ENCODE assay signal across 1 cellular context in genomic region chr2:144331652-144332355, GRCh38.
A peak's percentile ranks its signal among the peaks of the same experiment; 100 is the strongest.
TF ChIP-seq lines count a peak whose summit lies in the region.

No MANE protein-coding gene starts in this region.

TF ChIP-seq in K562, 482 proteins besides CTCF, POLR2A, EP300 and RAD21 (continued from another document and continues in another):
- TF ChIP-seq FOXM1 (IDR thresholded peaks at IDR 0.05; ENCODE audit: low read depth) (no peak), FOXM1 (CRISPR knock-in tag; IDR thresholded peaks at IDR 0.05; ENCODE audit: low read depth) (peak; percentile 38; the same call in 1 of the 2 replicates), SIX5 (IDR thresholded peaks at IDR 0.05; ENCODE audit: borderline replicate concordance in 1 of 2, insufficient read depth in 1 of 2, low read depth in 1 of 2, low read length in 2 of 2) (no peak), MAFF (IDR thresholded peaks at IDR 0.05; ENCODE audit: low read length) (no peak), BRCA1 (IDR thresholded peaks at IDR 0.05) (no peak), BRCA1 (CRISPR knock-in tag; IDR thresholded peaks at IDR 0.05) (no peak), ZNF639 (CRISPR knock-in tag; conservative IDR thresholded peaks at IDR 0.05 in 1 of 2, IDR thresholded peaks at IDR 0.05 in 1 of 2) (no peak), U2AF1 (optimal IDR thresholded peaks at IDR 0.05; ENCODE audit: low read depth, low read length) (peak; percentile 50), ZFP36 (IDR thresholded peaks at IDR 0.05; ENCODE audit: low read depth, low read length, partially characterized antibody) (no peak), ILK (tag; IDR thresholded peaks at IDR 0.05; ENCODE audit: borderline replicate concordance, low read depth) (no peak), SMARCB1 (IDR thresholded peaks at IDR 0.05; ENCODE audit: insufficient read length, low read depth) (no peak), HEY1 (CRISPR knock-in tag; IDR thresholded peaks at IDR 0.05; ENCODE audit: borderline replicate concordance) (no peak), RFX5 (IDR thresholded peaks at IDR 0.05; ENCODE audit: low read depth, low read length) (no peak), RBM17 (IDR thresholded peaks at IDR 0.05; ENCODE audit: borderline replicate concordance, low read depth, low read length) (no peak), PHTF2 (CRISPR knock-in tag; IDR thresholded peaks at IDR 0.05) (no peak), KDM4B (IDR thresholded peaks at IDR 0.05; ENCODE audit: borderline replicate concordance in 2 of 2, low read depth in 1 of 2) (peak in 1 of 2 experiments; percentile 66; a peak in 1 of 4 replicates), TRIM25 (IDR thresholded peaks at IDR 0.05; ENCODE audit: borderline replicate concordance) (no peak), NR1H2 (CRISPR knock-in tag; IDR thresholded peaks at IDR 0.05) (no peak), E2F3 (CRISPR knock-in tag; IDR thresholded peaks at IDR 0.05) (peak; percentile 78; the same call in 1 of the 2 replicates), SREBF1 (IDR thresholded peaks at IDR 0.05; ENCODE audit: borderline replicate concordance, low read depth, low read length) (no peak), CC2D1A (IDR thresholded peaks at IDR 0.05) (peak; percentile 31; the same call in 1 of the 2 replicates), CBX8 (IDR thresholded peaks at IDR 0.05; ENCODE audit: borderline replicate concordance, extremely low read depth, low read depth, low read length, poor library complexity, severe bottlenecking) (no peak), MCM7 (IDR thresholded peaks at IDR 0.05) (no peak), SOX6 (IDR thresholded peaks at IDR 0.05) (no peak), PRDM10 (IDR thresholded peaks at IDR 0.05; ENCODE audit: partially characterized antibody) (no peak), ZNF778 (CRISPR knock-in tag; IDR thresholded peaks at IDR 0.05) (no peak), SRSF1 (IDR thresholded peaks at IDR 0.05; ENCODE audit: low read depth, low read length) (no peak), PHF21A (IDR thresholded peaks at IDR 0.05; ENCODE audit: borderline replicate concordance, low read depth) (0 out of 2 replicates have a peak, but pooled peaks have one; percentile 59), MYNN (IDR thresholded peaks at IDR 0.05) (no peak), MYNN (CRISPR knock-in tag; IDR thresholded peaks at IDR 0.05) (no peak), CREB3L1 (IDR thresholded peaks at IDR 0.05; ENCODE audit: borderline replicate concordance, low read depth) (no peak), NR2C2 (CRISPR knock-in tag; IDR thresholded peaks at IDR 0.05) (no peak), NR2C2 (tag; IDR thresholded peaks at IDR 0.05) (peak; percentile 8; the same call in 1 of the 2 replicates), GATAD2B (IDR thresholded peaks at IDR 0.05; ENCODE audit: borderline replicate concordance) (no peak), ZC3H8 (IDR thresholded peaks at IDR 0.05) (no peak), POLR2G (IDR thresholded peaks at IDR 0.05; ENCODE audit: low read depth, low read length) (peak; percentile 78), SMAD4 (CRISPR knock-in tag; conservative IDR thresholded peaks at IDR 0.05) (no peak; the same call in 1 of the 2 replicates), ZNF263 (CRISPR knock-in tag; IDR thresholded peaks at IDR 0.05; ENCODE audit: borderline replicate concordance) (peak; percentile 5; the same call in 1 of the 2 replicates), PURB (CRISPR knock-in tag; IDR thresholded peaks at IDR 0.05; ENCODE audit: low read depth) (no peak), FOXA1 (IDR thresholded peaks at IDR 0.05; ENCODE audit: borderline replicate concordance) (no peak), FOXP1 (CRISPR knock-in tag; IDR thresholded peaks at IDR 0.05) (no peak)
- TF ChIP-seq, protein P1, sequence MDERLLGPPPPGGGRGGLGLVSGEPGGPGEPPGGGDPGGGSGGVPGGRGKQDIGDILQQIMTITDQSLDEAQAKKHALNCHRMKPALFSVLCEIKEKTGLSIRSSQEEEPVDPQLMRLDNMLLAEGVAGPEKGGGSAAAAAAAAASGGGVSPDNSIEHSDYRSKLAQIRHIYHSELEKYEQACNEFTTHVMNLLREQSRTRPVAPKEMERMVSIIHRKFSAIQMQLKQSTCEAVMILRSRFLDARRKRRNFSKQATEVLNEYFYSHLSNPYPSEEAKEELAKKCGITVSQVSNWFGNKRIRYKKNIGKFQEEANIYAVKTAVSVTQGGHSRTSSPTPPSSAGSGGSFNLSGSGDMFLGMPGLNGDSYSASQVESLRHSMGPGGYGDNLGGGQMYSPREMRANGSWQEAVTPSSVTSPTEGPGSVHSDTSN (CRISPR knock-in tag; IDR thresholded peaks at IDR 0.05; ENCODE audit: low read depth): no peak
- TF ChIP-seq, protein P1 (tag; conservative IDR thresholded peaks at IDR 0.05; ENCODE audit: low read depth): no peak
- TF ChIP-seq, protein P2, sequence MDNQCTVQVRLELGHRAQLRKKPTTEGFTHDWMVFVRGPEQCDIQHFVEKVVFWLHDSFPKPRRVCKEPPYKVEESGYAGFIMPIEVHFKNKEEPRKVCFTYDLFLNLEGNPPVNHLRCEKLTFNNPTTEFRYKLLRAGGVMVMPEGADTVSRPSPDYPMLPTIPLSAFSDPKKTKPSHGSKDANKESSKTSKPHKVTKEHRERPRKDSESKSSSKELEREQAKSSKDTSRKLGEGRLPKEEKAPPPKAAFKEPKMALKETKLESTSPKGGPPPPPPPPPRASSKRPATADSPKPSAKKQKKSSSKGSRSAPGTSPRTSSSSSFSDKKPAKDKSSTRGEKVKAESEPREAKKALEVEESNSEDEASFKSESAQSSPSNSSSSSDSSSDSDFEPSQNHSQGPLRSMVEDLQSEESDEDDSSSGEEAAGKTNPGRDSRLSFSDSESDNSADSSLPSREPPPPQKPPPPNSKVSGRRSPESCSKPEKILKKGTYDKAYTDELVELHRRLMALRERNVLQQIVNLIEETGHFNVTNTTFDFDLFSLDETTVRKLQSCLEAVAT (IDR thresholded peaks at IDR 0.05): peak in 1 of 2 experiments; percentile 76; a peak in 1 of 4 replicates
- TF ChIP-seq, protein P3, sequence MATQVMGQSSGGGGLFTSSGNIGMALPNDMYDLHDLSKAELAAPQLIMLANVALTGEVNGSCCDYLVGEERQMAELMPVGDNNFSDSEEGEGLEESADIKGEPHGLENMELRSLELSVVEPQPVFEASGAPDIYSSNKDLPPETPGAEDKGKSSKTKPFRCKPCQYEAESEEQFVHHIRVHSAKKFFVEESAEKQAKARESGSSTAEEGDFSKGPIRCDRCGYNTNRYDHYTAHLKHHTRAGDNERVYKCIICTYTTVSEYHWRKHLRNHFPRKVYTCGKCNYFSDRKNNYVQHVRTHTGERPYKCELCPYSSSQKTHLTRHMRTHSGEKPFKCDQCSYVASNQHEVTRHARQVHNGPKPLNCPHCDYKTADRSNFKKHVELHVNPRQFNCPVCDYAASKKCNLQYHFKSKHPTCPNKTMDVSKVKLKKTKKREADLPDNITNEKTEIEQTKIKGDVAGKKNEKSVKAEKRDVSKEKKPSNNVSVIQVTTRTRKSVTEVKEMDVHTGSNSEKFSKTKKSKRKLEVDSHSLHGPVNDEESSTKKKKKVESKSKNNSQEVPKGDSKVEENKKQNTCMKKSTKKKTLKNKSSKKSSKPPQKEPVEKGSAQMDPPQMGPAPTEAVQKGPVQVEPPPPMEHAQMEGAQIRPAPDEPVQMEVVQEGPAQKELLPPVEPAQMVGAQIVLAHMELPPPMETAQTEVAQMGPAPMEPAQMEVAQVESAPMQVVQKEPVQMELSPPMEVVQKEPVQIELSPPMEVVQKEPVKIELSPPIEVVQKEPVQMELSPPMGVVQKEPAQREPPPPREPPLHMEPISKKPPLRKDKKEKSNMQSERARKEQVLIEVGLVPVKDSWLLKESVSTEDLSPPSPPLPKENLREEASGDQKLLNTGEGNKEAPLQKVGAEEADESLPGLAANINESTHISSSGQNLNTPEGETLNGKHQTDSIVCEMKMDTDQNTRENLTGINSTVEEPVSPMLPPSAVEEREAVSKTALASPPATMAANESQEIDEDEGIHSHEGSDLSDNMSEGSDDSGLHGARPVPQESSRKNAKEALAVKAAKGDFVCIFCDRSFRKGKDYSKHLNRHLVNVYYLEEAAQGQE (CRISPR knock-in tag; IDR thresholded peaks at IDR 0.05; ENCODE audit: low read depth): peak; percentile 64; the same call in 1 of the 2 replicates
- TF ChIP-seq, protein P4, sequence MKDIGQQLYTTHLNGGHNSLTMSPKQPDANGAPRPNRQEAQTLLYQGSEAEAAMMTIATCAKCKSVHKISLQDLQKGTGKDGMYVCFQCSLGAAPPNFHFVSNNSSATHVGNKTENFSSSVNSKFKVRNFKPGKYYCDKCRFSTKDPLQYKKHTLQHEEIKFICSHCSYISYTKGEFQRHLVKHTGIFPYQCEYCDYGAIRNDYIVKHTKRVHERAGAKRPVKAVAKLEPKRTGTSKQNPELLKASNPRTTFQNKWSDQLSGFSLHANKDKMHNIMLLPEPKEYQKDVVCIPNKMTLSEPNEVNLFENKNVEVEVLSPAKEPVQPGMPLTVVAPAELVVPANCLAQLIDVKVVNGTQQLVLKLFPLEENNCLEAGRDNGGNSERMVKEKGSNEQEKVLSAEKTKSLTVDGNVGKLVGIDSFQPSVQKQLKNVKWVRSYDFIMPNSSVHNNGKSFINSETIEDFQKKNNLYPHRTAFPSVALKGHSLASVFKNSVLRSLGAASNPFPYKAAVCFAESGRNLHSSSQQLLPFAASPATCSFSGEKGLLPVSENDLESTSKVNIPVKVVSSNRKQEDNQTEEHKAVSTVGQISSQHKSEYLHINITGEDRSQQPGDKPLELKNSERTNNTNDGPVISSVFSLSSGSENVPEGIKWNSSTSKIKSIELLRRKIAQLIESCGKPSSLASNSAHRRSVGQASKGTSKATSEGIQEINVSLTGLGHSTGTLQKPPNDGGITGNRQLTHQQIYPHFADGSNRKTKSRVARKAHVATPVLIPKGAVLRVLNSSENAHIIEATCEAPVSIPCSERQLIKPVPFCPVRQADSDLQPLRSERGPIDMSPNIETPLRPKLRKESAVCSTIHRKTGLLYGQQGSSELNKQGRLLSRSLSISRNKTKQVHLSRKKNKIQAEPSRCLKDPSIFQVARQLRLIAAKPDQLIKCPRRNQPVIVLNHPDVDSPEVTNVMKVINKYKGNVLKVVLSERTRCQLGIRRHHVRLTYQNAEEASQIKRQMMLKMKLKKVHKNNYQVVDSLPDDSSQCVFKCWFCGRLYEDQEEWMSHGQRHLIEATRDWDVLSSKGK (CRISPR knock-in tag; IDR thresholded peaks at IDR 0.05): no peak
